ENCODE assay signal across 21 cellular contexts in genomic region chr6:76790881-76791280, GRCh38.
DNase-seq lines count a peak whose midpoint lies in the region; ATAC-seq, FAIRE-seq and TF ChIP-seq lines count a peak whose summit lies in the region.
"Had no signal": no experiment of that assay in that cellular context is flagged by ENCODE, and none has a peak within 500 bp of the region (broad histone marks: within the 10 kb centered on the region; RNA-seq: fewer than 3 reads in every experiment).

No MANE protein-coding gene starts in this region.

- H2AFZ ChIP-seq in HepG2 (ENCODE audit: low read length): no peak overlapping the region

- no peaks in the 10 kb centered on the region for H3K79me2 ChIP-seq in HepG2 (ENCODE audit: insufficient read depth, low read length)

- peak overlapping the region; percentile 72 for H3K27ac ChIP-seq in colonic mucosa
- no peak overlapping the region for H3K27ac ChIP-seq in HepG2 (ENCODE audit: extremely low read length, insufficient read depth, low read length)
- peak overlapping the region; percentile 35 to 66 (median 54) for H3K27ac ChIP-seq in transverse colon
- no peak overlapping the region for H3K27ac ChIP-seq in caudate nucleus (ENCODE audit: low read depth, low read length)
- no peak overlapping the region for H3K27ac ChIP-seq in suprapubic skin
- H3K27ac ChIP-seq: SK-N-MC had no signal

- H3K4me2 ChIP-seq in HepG2 (ENCODE audit: low read depth, low read length): peak overlapping the region; percentile 68

- in situ Hi-C loops in HepG2 (cut with HindIII; ENCODE audit: extremely low pct_ligation_motif_present, low pct_unique_long_range_greater_than_20kb): no loop called here
- in situ Hi-C loops in transverse colon (cut with MboI; ENCODE audit: low pct_ligation_motif_present in 1 of 4, low pct_unique_long_range_greater_than_20kb in 1 of 4, low sequenced_read_pairs in 3 of 4): no loop called here

- TF ChIP-seq POLR2A in HepG2 (IDR thresholded peaks at IDR 0.05; ENCODE audit: insufficient read depth in 1 of 2, low read depth in 2 of 2, low read length in 2 of 2) (no peak), transverse colon (IDR thresholded peaks at IDR 0.05) (no peak), suprapubic skin (IDR thresholded peaks at IDR 0.05) (no peak)

- CTCF ChIA-PET in HepG2 (lab: Yijun Ruan, JAX; ENCODE audit: low intra/inter-chr PET ratio, low total read pairs): no interaction called here

- POLR2A ChIA-PET in HepG2 (lab: Yijun Ruan, JAX): no interaction called here

- H3K4me3 ChIP-seq in colonic mucosa (no peak overlapping the region), HepG2 (replicated peaks in 1 of 3; ENCODE audit: insufficient read depth in 1 of 3, low read depth in 2 of 3, low read length in 3 of 3) (no peak overlapping the region), transverse colon (no peak overlapping the region), suprapubic skin (no peak overlapping the region)
- H3K4me3 ChIP-seq: SK-N-MC had no signal

- no peaks in the 10 kb centered on the region for H3K36me3 ChIP-seq in colonic mucosa
- no peaks in the 10 kb centered on the region for H3K36me3 ChIP-seq in HepG2 (replicated peaks in 1 of 2; ENCODE audit: control insufficient read depth in 1 of 2, insufficient read depth in 2 of 2, low read length in 2 of 2)
- no peaks in the 10 kb centered on the region for H3K36me3 ChIP-seq in transverse colon
- H3K36me3 ChIP-seq in suprapubic skin: no peaks in the 10 kb centered on the region
- H3K36me3 ChIP-seq: BE2C had no signal

- H4K20me1 ChIP-seq in HepG2 (ENCODE audit: insufficient read depth, low read length): no peaks in the 10 kb centered on the region

- BruUV-seq in HepG2 (replicated peaks; lab: Mats Ljungman, UMichigan): no TSS peak

- H3K9ac ChIP-seq in colonic mucosa (ENCODE audit: low read depth in 2 of 2, low read length in 2 of 2) (no peak overlapping the region), HepG2 (ENCODE audit: insufficient read depth, low read depth, low read length) (no peak overlapping the region)

- TF ChIP-seq RAD21 in HepG2 (CRISPR knock-in tag; IDR thresholded peaks at IDR 0.05): no peak

- DNase-seq in HS-5 (ENCODE audit: low read depth) (peak; percentile 22), colonic mucosa (no peak), HepG2 (ENCODE audit: low spot score) (no peak), transverse colon (no peak), caudate nucleus (lab: John Stamatoyannopoulos, UW) (no peak), SKM-1 treated with dmso at 0.1 percent for 144 hours (lab: John Stamatoyannopoulos, UW; ENCODE audit: unreplicated experiment) (no peak), suprapubic skin (ENCODE audit: low spot score in 2 of 2) (no peak)
- DNase-seq: BE2C; CD4-positive, CD25-positive, alpha-beta regulatory T cell; COR-L47; DMS 273 treated with DMSO at 0.1 percent for 48 hours; KG1; NCI-H1105 treated with DMSO at 0.1 percent for 48 hours; NCI-H1694 treated with DMSO at 0.1 percent for 48 hours; NCI-H2107; NCI-H2227 treated with DMSO at 0.1 percent for 48 hours; NCI-H524; OCI-M1; SHP77 had no signal

- no peak for FAIRE-seq in HepG2 (lab: Jason Lieb, UNC)
- FAIRE-seq: GM12892 had no signal

- TF ChIP-seq CTCF in colonic mucosa (IDR thresholded peaks at IDR 0.05) (no peak), HepG2 (CRISPR knock-in tag; IDR thresholded peaks at IDR 0.05) (no peak), transverse colon (IDR thresholded peaks at IDR 0.05) (no peak), suprapubic skin (IDR thresholded peaks at IDR 0.05) (no peak)

- intact Hi-C loops in colonic mucosa (cut with DNase I) (no loop called here), HepG2 (cut with micrococcal nuclease; ENCODE audit: unreplicated experiment) (loop anchor here (5.0 kb wide), 1 partner anchor 999 kb away; no protein-coding TSS in a partner anchor), transverse colon (cut with DNase I; ENCODE audit: low total_unique reads) (no loop called here)

- ATAC-seq in HepG2: no peak

- no peaks in the 10 kb centered on the region for H3K27me3 ChIP-seq in colonic mucosa
- H3K27me3 ChIP-seq in HepG2 (ENCODE audit: control insufficient read depth in 1 of 2, insufficient read depth in 2 of 2, low read length in 2 of 2): no peaks in the 10 kb centered on the region
- H3K27me3 ChIP-seq in transverse colon: no peaks in the 10 kb centered on the region
- H3K27me3 ChIP-seq in suprapubic skin: no peaks in the 10 kb centered on the region
- H3K27me3 ChIP-seq: BE2C had no signal

- no peak for TF ChIP-seq EP300 in HepG2 (IDR thresholded peaks at IDR 0.05; ENCODE audit: low read depth in 2 of 2, low read length in 2 of 2)
- no peak for TF ChIP-seq EP300 in HepG2 (CRISPR knock-in tag; IDR thresholded peaks at IDR 0.05; ENCODE audit: borderline replicate concordance)
- TF ChIP-seq EP300 in transverse colon (IDR thresholded peaks at IDR 0.05; ENCODE audit: low read depth): no peak
- no peak for TF ChIP-seq EP300 in suprapubic skin (IDR thresholded peaks at IDR 0.05)

- no peaks in the 10 kb centered on the region for H3K4me1 ChIP-seq in colonic mucosa
- H3K4me1 ChIP-seq in HepG2 (ENCODE audit: insufficient read depth, low read length): peaks cover 21% of the 10 kb centered on the region
- peaks cover 0 to 16% (median 4%) of the 10 kb centered on the region in 4 donors for H3K4me1 ChIP-seq in transverse colon
- H3K4me1 ChIP-seq in suprapubic skin: no peaks in the 10 kb centered on the region
- H3K4me1 ChIP-seq: BE2C had no signal

- H3K9me3 ChIP-seq in colonic mucosa (no peaks in the 10 kb centered on the region), HepG2 (ENCODE audit: low read length) (peaks cover 12% of the 10 kb centered on the region; the same call in 1 of the 2 replicates), transverse colon (no peaks in the 10 kb centered on the region), suprapubic skin (no peaks in the 10 kb centered on the region)
- H3K9me3 ChIP-seq: BE2C had no signal

TF ChIP-seq in HepG2, 621 proteins besides CTCF, POLR2A, EP300 and RAD21:
- TF ChIP-seq RFX3 (CRISPR knock-in tag; IDR thresholded peaks at IDR 0.05) (no peak), KLF16 (CRISPR knock-in tag; IDR thresholded peaks at IDR 0.05) (no peak), HNF1A (IDR thresholded peaks at IDR 0.05; ENCODE audit: low read depth) (no peak), HNF1A (CRISPR knock-in tag; IDR thresholded peaks at IDR 0.05; ENCODE audit: borderline replicate concordance) (no peak)

Comparison
In these comparisons a context has a peak if more than half of its experiments do, and no peak if none do; other contexts are left out.
1. H3K27ac ChIP-seq: peak in colonic mucosa (single experiment) and transverse colon (4 of 4); none in HepG2 (single experiment), caudate nucleus (single experiment) and suprapubic skin (single experiment).